In genomic region chr6:99613398-99613704, GRCh38 we compare ENCODE assay signal across 8 cellular contexts. TPM values are rescaled to one million over a fixed set of nuclear protein-coding genes. Genes with fewer than 3 reads are reported as not detected.
DNase-seq lines count a peak whose midpoint lies in the region; ATAC-seq and TF ChIP-seq lines count a peak whose summit lies in the region.

No MANE protein-coding gene starts in this region.

- TF ChIP-seq POLR2A in GM18505 (IDR thresholded peaks at IDR 0.05; ENCODE audit: borderline replicate concordance, extremely low read depth, insufficient read depth, insufficient read length): no peak

- 0% methylated on average over 5 to 26 of the region's 38 CpGs for WGBS in mesodermal cell (ENCODE audit: insufficient coverage in 2 of 2), 2 experiments

- no peaks in the 10 kb centered on the region for H3K9me3 ChIP-seq in mesodermal cell (ENCODE audit: control insufficient read depth, low read length)

- H3K4me3 ChIP-seq in AG09309 (ENCODE audit: control insufficient read depth, low read depth, low read length) (peak overlapping the region; percentile 2; the same call in 1 of the 2 replicates), coronary artery (peak overlapping the region; percentile 74), mesodermal cell (ENCODE audit: extremely low read depth, insufficient read depth, low read length, poor library complexity, severe bottlenecking) (peak overlapping the region; percentile 28)

- TF ChIP-seq CTCF in AG09309 (IDR thresholded peaks at IDR 0.05; ENCODE audit: control insufficient read depth, insufficient read depth, low read depth, low read length, missing control alignments) (peak; percentile 40), coronary artery (IDR thresholded peaks at IDR 0.05) (no peak)

- DNase-seq in AG09309 (ENCODE audit: low read depth) (no peak), NCI-H524 (lab: John Stamatoyannopoulos, UW) (peak; percentile 69), coronary artery (ENCODE audit: low spot score) (no peak), HPDE6-E6E7 (ENCODE audit: extremely low spot score) (no peak), NCI-H187 treated with DMSO at 0.1 percent for 48 hours (lab: John Stamatoyannopoulos, UW) (no peak)

- no peaks in the 10 kb centered on the region for H3K36me3 ChIP-seq in mesodermal cell (ENCODE audit: control insufficient read depth, insufficient read depth, low read length)

- ATAC-seq in GM18505 (IDR thresholded peaks at IDR 0.05; ENCODE audit: unreplicated experiment) (peak; percentile 66), HG02885 (IDR thresholded peaks at IDR 0.05; ENCODE audit: poor library complexity, unreplicated experiment) (peak; percentile 54)

- peaks cover 6% of the 10 kb centered on the region for H3K4me1 ChIP-seq in mesodermal cell (ENCODE audit: control insufficient read depth, insufficient read depth, low read length, poor library complexity, severe bottlenecking)

- H3K27ac ChIP-seq in coronary artery: no peak overlapping the region
- H3K27ac ChIP-seq in mesodermal cell (ENCODE audit: low read depth, low read length, severe bottlenecking): no peak overlapping the region

RNA-seq across cellular contexts. Expression of gene PRDM13, which starts 6.7 kb away (rescaled TPM):
- not detected for polyA plus RNA-seq in mesodermal cell (2013, experiment 1 of 2)
- not detected for polyA plus RNA-seq in mesodermal cell (2013, experiment 2 of 2)

RNA-seq across cellular contexts. Expression of gene CCNC, which starts 44.9 kb away (rescaled TPM):
- 54.4 TPM for polyA plus RNA-seq in mesodermal cell (2013, experiment 1 of 2)
- polyA plus RNA-seq in mesodermal cell (2013, experiment 2 of 2): 66.3 TPM

Comparison
In these comparisons a context has a peak if more than half of its experiments do, and no peak if none do; other contexts are left out.
1. DNase-seq: peak in NCI-H524 (2 of 2); none in AG09309 (single experiment), coronary artery (single experiment), HPDE6-E6E7 (single experiment) and NCI-H187 treated with DMSO at 0.1 percent for 48 hours (single experiment).
2. H3K4me3 ChIP-seq: peak in every context shown above with its lines; median percentile 74 in coronary artery; 28 in mesodermal cell; 2 in AG09309.